ENCODE assay signal across 13 cellular contexts in the genomic region with DNA sequence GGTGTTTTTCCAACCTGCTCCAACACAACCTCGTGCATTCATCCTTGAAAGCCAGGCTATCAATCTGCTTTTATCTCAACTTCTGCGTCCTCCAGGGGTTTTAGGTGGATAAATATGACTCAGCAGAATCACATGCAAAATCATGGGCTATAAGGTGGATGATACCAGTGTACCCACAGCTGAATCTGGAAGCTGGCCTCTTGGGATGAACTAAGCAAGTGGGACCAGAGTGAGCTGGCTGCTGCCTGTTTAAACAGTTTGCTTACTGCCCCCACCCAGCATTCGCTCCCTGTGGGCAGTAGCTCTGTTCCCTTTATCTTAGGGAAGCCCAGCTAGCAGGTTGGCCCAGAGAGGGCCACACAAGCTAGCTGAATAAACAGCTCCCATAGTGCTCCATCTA.
A peak's percentile ranks its signal among the peaks of the same experiment; 100 is the strongest.
DNase-seq lines count a peak whose midpoint lies in the region; ATAC-seq and TF ChIP-seq lines count a peak whose summit lies in the region.
"Had no signal": no experiment of that assay in that cellular context is flagged by ENCODE, and none has a peak within 500 bp of the region (broad histone marks: within the 10 kb centered on the region; RNA-seq: fewer than 3 reads in every experiment).

No MANE protein-coding gene starts in this region.

- TF ChIP-seq EP300 in upper lobe of left lung (IDR thresholded peaks at IDR 0.05): no peak

- H3K27me3 ChIP-seq in upper lobe of left lung: no peaks in the 10 kb centered on the region

- DNase-seq in DMS153 (lab: John Stamatoyannopoulos, UW) (peak; percentile 58), DMS153 treated with DMSO at 0.1 percent for 48 hours (lab: John Stamatoyannopoulos, UW; ENCODE audit: unreplicated experiment) (no peak), ELF-1 (ENCODE audit: low read depth, low spot score) (peak; percentile 28), SK-N-DZ (ENCODE audit: low spot score) (peak; percentile 29), inferior parietal cortex (ENCODE audit: extremely low spot score) (peak; percentile 13), ecto neural progenitor cell (ENCODE audit: low spot score) (no peak), upper lobe of left lung (no peak)
- DNase-seq: activated B cell treated with CpG ODN at 0.5 μM for 24 hours, mammary epithelial cell, small intestine, SW 1271 had no signal

- 85 to 92% methylated on average over 3 of the region's 3 CpGs for WGBS in upper lobe of left lung, 2 donors

- ATAC-seq in GM18867 (IDR thresholded peaks at IDR 0.05; ENCODE audit: unreplicated experiment) (no peak), upper lobe of left lung (ENCODE audit: low FRiP score in 2 of 2) (no peak)

- H3K27ac ChIP-seq in upper lobe of left lung: no peak overlapping the region
- H3K27ac ChIP-seq: 22Rv1 had no signal

- peaks cover 0 to 3% (median 0%) of the 10 kb centered on the region in 4 donors for H3K36me3 ChIP-seq in upper lobe of left lung

- no peaks in the 10 kb centered on the region for H3K4me1 ChIP-seq in upper lobe of left lung

- no peak overlapping the region for H3K4me3 ChIP-seq in upper lobe of left lung

- no peaks in the 10 kb centered on the region for H3K9me3 ChIP-seq in upper lobe of left lung

- no peak for TF ChIP-seq CTCF in upper lobe of left lung (IDR thresholded peaks at IDR 0.05)

- TF ChIP-seq POLR2A in upper lobe of left lung (IDR thresholded peaks at IDR 0.05): no peak

Comparison
In these comparisons a context has a peak if more than half of its experiments do, and no peak if none do; other contexts are left out.
1. DNase-seq: peak in DMS153 (single experiment), ELF-1 (single experiment), SK-N-DZ (single experiment) and inferior parietal cortex (single experiment); none in DMS153 treated with DMSO at 0.1 percent for 48 hours (single experiment), ecto neural progenitor cell (single experiment) and upper lobe of left lung (0 of 2).